1 cellular context compared by ENCODE assay signal in genomic region chr5:1139366-1139765, GRCh38.
TF ChIP-seq lines count a peak whose summit lies in the region.

No MANE protein-coding gene starts in this region.

TF ChIP-seq in HepG2, 621 proteins besides CTCF, POLR2A, EP300 and RAD21 (continues in another document):
- TF ChIP-seq GABPB1 (CRISPR knock-in tag; IDR thresholded peaks at IDR 0.05) (0 out of 2 replicates have a peak, but pooled peaks have one; percentile 8), THYN1 (CRISPR knock-in tag; IDR thresholded peaks at IDR 0.05; ENCODE audit: borderline replicate concordance, low read depth) (no peak), FOXA1 (IDR thresholded peaks at IDR 0.05) (no peak), FOXA1 (CRISPR knock-in tag; IDR thresholded peaks at IDR 0.05) (no peak), NR2F6 (IDR thresholded peaks at IDR 0.05) (no peak), NR2F6 (CRISPR knock-in tag; IDR thresholded peaks at IDR 0.05) (no peak), NR0B2 (CRISPR knock-in tag; IDR thresholded peaks at IDR 0.05) (no peak), PHF8 (CRISPR knock-in tag; IDR thresholded peaks at IDR 0.05) (no peak), ZXDC (CRISPR knock-in tag; IDR thresholded peaks at IDR 0.05) (no peak), GABPA (IDR thresholded peaks at IDR 0.05; ENCODE audit: low read depth, low read length) (no peak), GABPA (CRISPR knock-in tag; IDR thresholded peaks at IDR 0.05; ENCODE audit: low read depth) (no peak), MAFF (IDR thresholded peaks at IDR 0.05; ENCODE audit: low read depth, low read length) (no peak), ARID2 (CRISPR knock-in tag; IDR thresholded peaks at IDR 0.05; ENCODE audit: borderline replicate concordance) (no peak), PATZ1 (CRISPR knock-in tag; IDR thresholded peaks at IDR 0.05) (no peak), DZIP1 (CRISPR knock-in tag; IDR thresholded peaks at IDR 0.05) (0 out of 2 replicates have a peak, but pooled peaks have one; percentile 54), IRF9 (CRISPR knock-in tag; IDR thresholded peaks at IDR 0.05; ENCODE audit: borderline replicate concordance) (no peak), ZNF549 (CRISPR knock-in tag; IDR thresholded peaks at IDR 0.05) (no peak), ZMAT3 (CRISPR knock-in tag; conservative IDR thresholded peaks at IDR 0.05) (no peak), ZNF503 (CRISPR knock-in tag; IDR thresholded peaks at IDR 0.05) (no peak), ZNF687 (CRISPR knock-in tag; IDR thresholded peaks at IDR 0.05) (peak; percentile 25; the same call in 1 of the 2 replicates), DNMT1 (CRISPR knock-in tag; IDR thresholded peaks at IDR 0.05) (0 out of 2 replicates have a peak, but pooled peaks have one; percentile 16), ZGPAT (CRISPR knock-in tag; IDR thresholded peaks at IDR 0.05) (no peak), TARDBP (CRISPR knock-in tag; IDR thresholded peaks at IDR 0.05) (no peak), ZBTB40 (IDR thresholded peaks at IDR 0.05) (no peak), ZBTB40 (CRISPR knock-in tag; IDR thresholded peaks at IDR 0.05) (peak; percentile 17; the same call in 1 of the 2 replicates), MAZ (IDR thresholded peaks at IDR 0.05; ENCODE audit: borderline replicate concordance, low read depth, low read length) (no peak), MAZ (CRISPR knock-in tag; IDR thresholded peaks at IDR 0.05; ENCODE audit: low read depth) (no peak), FOXJ3 (CRISPR knock-in tag; IDR thresholded peaks at IDR 0.05; ENCODE audit: borderline replicate concordance) (no peak)
